Comparison of ENCODE assay signal across 9 cellular contexts in the genomic region with DNA sequence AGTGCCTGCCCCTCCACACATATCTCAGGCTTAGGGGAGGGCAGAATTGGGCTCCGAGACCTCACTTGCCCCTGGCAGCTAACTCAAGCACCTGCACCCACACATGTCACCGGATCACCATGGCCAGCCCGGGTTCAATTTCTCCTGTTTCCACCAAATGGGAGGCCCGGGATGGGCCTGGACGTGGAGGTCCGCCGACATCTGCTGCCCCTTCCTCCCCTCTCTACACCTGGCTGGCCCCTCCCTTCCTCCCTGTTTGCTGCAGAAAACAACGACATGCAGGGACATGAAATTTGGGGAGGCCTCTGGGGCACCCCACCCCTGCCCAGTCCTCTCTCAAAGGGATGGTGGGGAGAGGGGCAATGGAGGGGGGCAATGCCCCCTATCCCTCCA. TPM values are rescaled to one million over a fixed set of nuclear protein-coding genes. Genes with fewer than 3 reads are reported as not detected.
DNase-seq lines count a peak whose midpoint lies in the region; ATAC-seq, FAIRE-seq and TF ChIP-seq lines count a peak whose summit lies in the region.
"Had no signal": no experiment of that assay in that cellular context is flagged by ENCODE, and none has a peak within 500 bp of the region (broad histone marks: within the 10 kb centered on the region; RNA-seq: fewer than 3 reads in every experiment).

No MANE protein-coding gene starts in this region.

- intact Hi-C loops in HepG2 (cut with micrococcal nuclease; ENCODE audit: unreplicated experiment) = no loop called here

- H3K4me3 ChIP-seq in astrocyte (ENCODE audit: insufficient read depth, low read depth, low read length) = peak overlapping the region; percentile 77
- peak overlapping the region; percentile 79 to 83 (median 82) for H3K4me3 ChIP-seq in HepG2 (replicated peaks in 1 of 3; ENCODE audit: insufficient read depth in 1 of 3, low read depth in 2 of 3, low read length in 3 of 3)
- peak overlapping the region; percentile 96 for H3K4me3 ChIP-seq in thymus (ENCODE audit: low read length)

- in situ Hi-C loops in HepG2 (cut with HindIII; ENCODE audit: extremely low pct_ligation_motif_present, low pct_unique_long_range_greater_than_20kb) = no loop called here

- H3K9ac ChIP-seq in astrocyte (ENCODE audit: low read length) (peak overlapping the region; percentile 91), HepG2 (ENCODE audit: insufficient read depth, low read depth, low read length) (peak overlapping the region; percentile 75)

- POLR2A ChIA-PET in HepG2 (lab: Yijun Ruan, JAX) = interaction anchor here (1.2 to 1.4 kb wide), 2 partner anchors 9 to 13 kb away, joined by 3 read pairs; no protein-coding TSS in a partner anchor

- no peaks in the 10 kb centered on the region for H3K9me3 Mint-ChIP-seq in activated CD8-positive, alpha-beta memory T cell treated with anti-CD3 and anti-CD28 coated beads, Interleukin-2, amount 10 ng/mL, durations not matched to agents 7 days and 5 days (ENCODE audit: low read depth)
- H3K9me3 Mint-ChIP-seq in astrocyte (ENCODE audit: unreplicated experiment) = no peaks in the 10 kb centered on the region

- H3K4me3 Mint-ChIP-seq in activated CD8-positive, alpha-beta memory T cell treated with anti-CD3 and anti-CD28 coated beads, Interleukin-2, amount 10 ng/mL, durations not matched to agents 7 days and 5 days = peak overlapping the region; percentile 95
- peak overlapping the region; percentile 91 for H3K4me3 Mint-ChIP-seq in astrocyte (ENCODE audit: unreplicated experiment)

- no peak for TF ChIP-seq RAD21 in HepG2 (CRISPR knock-in tag; IDR thresholded peaks at IDR 0.05)

- H3K27me3 Mint-ChIP-seq in activated CD8-positive, alpha-beta memory T cell treated with anti-CD3 and anti-CD28 coated beads, Interleukin-2, amount 10 ng/mL, durations not matched to agents 7 days and 5 days = no peaks in the 10 kb centered on the region
- H3K27me3 Mint-ChIP-seq in astrocyte (ENCODE audit: low read depth, unreplicated experiment) = no peaks in the 10 kb centered on the region

- H3K9me3 ChIP-seq in astrocyte (ENCODE audit: insufficient read depth, low read depth, low read length) (no peaks in the 10 kb centered on the region), HepG2 (ENCODE audit: low read length) (no peaks in the 10 kb centered on the region), thymus (ENCODE audit: control insufficient read depth) (no peaks in the 10 kb centered on the region)

- TF ChIP-seq CTCF in astrocyte (IDR thresholded peaks at IDR 0.05; ENCODE audit: insufficient read depth, low read depth, low read length) (no peak), HepG2 (CRISPR knock-in tag; IDR thresholded peaks at IDR 0.05) (no peak)

- H3K4me1 ChIP-seq in astrocyte (ENCODE audit: insufficient read depth, low read length) (peaks cover 23% of the 10 kb centered on the region), HepG2 (ENCODE audit: insufficient read depth, low read length) (peaks cover 15% of the 10 kb centered on the region), thymus (ENCODE audit: control insufficient read depth, insufficient read depth, low read length) (peaks cover 20% of the 10 kb centered on the region)

- H3K79me2 ChIP-seq in astrocyte (ENCODE audit: insufficient read depth, low read length) (peaks cover 31% of the 10 kb centered on the region), HepG2 (ENCODE audit: insufficient read depth, low read length) (peaks cover 20% of the 10 kb centered on the region)

- no peak for DNase-seq in activated CD8-positive, alpha-beta memory T cell treated with anti-CD3 and anti-CD28 coated beads, Interleukin-2, amount 10 ng/mL, durations not matched to agents 7 days and 5 days
- no peak for DNase-seq in activated CD8-positive, alpha-beta memory T cell treated with anti-CD3 and anti-CD28 coated beads, Interleukin-2, amount 50 U/mL, for 48 hours
- DNase-seq in astrocyte (ENCODE audit: low read depth) = no peak
- no peak for DNase-seq in HepG2 (ENCODE audit: low spot score)
- DNase-seq in COR-L47 (lab: John Stamatoyannopoulos, UW) = no peak
- no peak for DNase-seq in AG20443 (ENCODE audit: low spot score)
- no peak for DNase-seq in OCI-M2 (lab: John Stamatoyannopoulos, UW; ENCODE audit: unreplicated experiment)
- DNase-seq: NCI-H2081 treated with DMSO at 0.1 percent for 48 hours had no signal

- no peak for TF ChIP-seq POLR2A in HepG2 (IDR thresholded peaks at IDR 0.05; ENCODE audit: insufficient read depth in 1 of 2, low read depth in 2 of 2, low read length in 2 of 2)

- H4K20me1 ChIP-seq in astrocyte (ENCODE audit: insufficient read depth, low read length) = peaks cover 14% of the 10 kb centered on the region
- H4K20me1 ChIP-seq in HepG2 (ENCODE audit: insufficient read depth, low read length) = no peaks in the 10 kb centered on the region

- TF ChIP-seq EP300 in HepG2 (IDR thresholded peaks at IDR 0.05; ENCODE audit: low read depth in 2 of 2, low read length in 2 of 2) (no peak), HepG2 (CRISPR knock-in tag; IDR thresholded peaks at IDR 0.05; ENCODE audit: borderline replicate concordance) (no peak)

- peaks cover 35% of the 10 kb centered on the region for H3K4me1 Mint-ChIP-seq in activated CD8-positive, alpha-beta memory T cell treated with anti-CD3 and anti-CD28 coated beads, Interleukin-2, amount 10 ng/mL, durations not matched to agents 7 days and 5 days
- H3K4me1 Mint-ChIP-seq in astrocyte (ENCODE audit: low read depth, unreplicated experiment) = peaks cover 7% of the 10 kb centered on the region

- H2AFZ ChIP-seq in astrocyte (ENCODE audit: low read depth, low read length) (no peak overlapping the region), HepG2 (ENCODE audit: low read length) (no peak overlapping the region)

- ATAC-seq in activated CD8-positive, alpha-beta memory T cell treated with anti-CD3 and anti-CD28 coated beads, Interleukin-2, amount 10 ng/mL, durations not matched to agents 7 days and 5 days = no peak
- ATAC-seq in HepG2 = no peak

- H3K4me2 ChIP-seq in astrocyte (ENCODE audit: low read length) (peak overlapping the region; percentile 100), HepG2 (ENCODE audit: low read depth, low read length) (peak overlapping the region; percentile 96)

- CTCF ChIA-PET in activated CD8-positive, alpha-beta memory T cell treated with anti-CD3 and anti-CD28 coated beads, Interleukin-2, amount 10 ng/mL, durations not matched to agents 7 days and 5 days (lab: Charles Lee) = interaction anchor here (0.8 to 5.6 kb wide), 7 partner anchors 12 to 126 kb away, joined by 3 to 55 read pairs (median 6); partner anchors contain the start of gene DACT3
- CTCF ChIA-PET in HepG2 (lab: Yijun Ruan, JAX; ENCODE audit: low intra/inter-chr PET ratio, low total read pairs) = no interaction called here

- WGBS in HepG2 (ENCODE audit: low lambda C conversion rate) = 0% methylated on average over 5 of the region's 8 CpGs
- WGBS in thymus = 4% methylated on average over 8 of the region's 8 CpGs

- BruUV-seq in HepG2 (replicated peaks; lab: Mats Ljungman, UMichigan) = TSS peak; percentile 38

- H3K27me3 ChIP-seq in astrocyte (ENCODE audit: insufficient read depth, low read length) (no peaks in the 10 kb centered on the region), HepG2 (ENCODE audit: control insufficient read depth in 1 of 2, insufficient read depth in 2 of 2, low read length in 2 of 2) (no peaks in the 10 kb centered on the region; a peak in 1 of 5 replicates), thymus (ENCODE audit: control insufficient read depth, insufficient read depth) (no peaks in the 10 kb centered on the region)

- peak overlapping the region; percentile 72 for H3K27ac ChIP-seq in astrocyte (ENCODE audit: low read depth, low read length)
- peak overlapping the region; percentile 69 for H3K27ac ChIP-seq in HepG2 (ENCODE audit: extremely low read length, insufficient read depth, low read length)
- peak overlapping the region; percentile 64 for H3K27ac ChIP-seq in thymus (ENCODE audit: low read depth)

- H3K27ac Mint-ChIP-seq in activated CD8-positive, alpha-beta memory T cell treated with anti-CD3 and anti-CD28 coated beads, Interleukin-2, amount 10 ng/mL, durations not matched to agents 7 days and 5 days = peak overlapping the region; percentile 96
- H3K27ac Mint-ChIP-seq in astrocyte (ENCODE audit: unreplicated experiment) = peak overlapping the region; percentile 53

- FAIRE-seq in astrocyte (lab: Jason Lieb, UNC) (no peak), HepG2 (lab: Jason Lieb, UNC) (no peak)

- peaks cover 2% of the 10 kb centered on the region for H3K36me3 ChIP-seq in astrocyte (ENCODE audit: insufficient read depth, low read length)
- peaks cover 0 to 2% of the 10 kb centered on the region in 2 experiments; a peak in 2 of 5 replicates for H3K36me3 ChIP-seq in HepG2 (replicated peaks in 1 of 2; ENCODE audit: control insufficient read depth in 1 of 2, insufficient read depth in 2 of 2, low read length in 2 of 2)
- peaks cover 29% of the 10 kb centered on the region for H3K36me3 ChIP-seq in thymus (ENCODE audit: control insufficient read depth, insufficient read depth)

- H3K36me3 Mint-ChIP-seq in activated CD8-positive, alpha-beta memory T cell treated with anti-CD3 and anti-CD28 coated beads, Interleukin-2, amount 10 ng/mL, durations not matched to agents 7 days and 5 days = peaks cover 37% of the 10 kb centered on the region
- H3K36me3 Mint-ChIP-seq in astrocyte (ENCODE audit: low read depth, unreplicated experiment) = peaks cover 4% of the 10 kb centered on the region

RNA-seq across cellular contexts. Expression of gene PRKD2, which starts 1.3 kb away (rescaled TPM):
- 100 to 1,000 TPM; 147 to 187 TPM for total RNA-seq in activated CD8-positive, alpha-beta memory T cell treated with anti-CD3 and anti-CD28 coated beads, Interleukin-2, amount 10 ng/mL, durations not matched to agents 7 days and 5 days
- total RNA-seq in astrocyte = 45.8 and 54.6 TPM in 2 replicates
- total RNA-seq in HepG2 (2016; rRNA removed; fragmentation: Illumina TruSeq; extraction: Trizol) = 6.7 and 13.2 TPM in 2 replicates
- total RNA-seq in HepG2 (2016; cell fraction: cytosol; rRNA removed; fragmentation: Illumina TruSeq; extraction: Trizol; ENCODE audit: low read depth) = 3.7 and 5.6 TPM in 2 replicates
- 7.7 and 10.7 TPM in 2 replicates for total RNA-seq in HepG2 (2016; cell fraction: insoluble cytoplasmic fraction; rRNA removed; fragmentation: Illumina TruSeq; extraction: Trizol)
- total RNA-seq in HepG2 (2016; cell fraction: membrane; rRNA removed; fragmentation: Illumina TruSeq; extraction: Trizol) = 10.7 and 11.6 TPM in 2 replicates
- total RNA-seq in HepG2 (2016; cell fraction: nucleus; rRNA removed; fragmentation: Illumina TruSeq; extraction: Trizol) = 9.5 and 12.7 TPM in 2 replicates
- 7.3 and 9.2 TPM in 2 replicates for polyA plus RNA-seq in HepG2 (2011; rRNA removed)
- 5.7 and 8.3 TPM in 2 replicates for polyA plus RNA-seq in HepG2 (2011; cell fraction: cytosol; rRNA removed)
- polyA plus RNA-seq in HepG2 (2011; cell fraction: nucleus; rRNA removed) = 19.6 and 26.3 TPM in 2 replicates
- polyA plus RNA-seq in HepG2 (2012) = 12.3 and 18.9 TPM in 2 replicates
- 4.2 and 4.7 TPM in 2 replicates for polyA plus RNA-seq in HepG2 (2016; cell fraction: cytosol; fragmentation: Illumina TruSeq; extraction: Trizol; ENCODE audit: low read depth)
- 12.5 and 12.9 TPM in 2 replicates for polyA plus RNA-seq in HepG2 (2016; cell fraction: insoluble cytoplasmic fraction; fragmentation: Illumina TruSeq; extraction: Trizol; ENCODE audit: low read depth)
- 6.8 and 7.6 TPM in 2 replicates for polyA plus RNA-seq in HepG2 (2016; cell fraction: membrane; fragmentation: Illumina TruSeq; extraction: Trizol; ENCODE audit: low read depth)
- polyA plus RNA-seq in HepG2 (2016; cell fraction: nucleus; fragmentation: Illumina TruSeq; extraction: Trizol; ENCODE audit: insufficient read depth, low read depth) = 26.1 and 27.2 TPM in 2 replicates
- polyA minus RNA-seq in HepG2 (2011; rRNA and poly(A)+ RNA removed; ENCODE audit: low replicate concordance) = 10.6 and 14.4 TPM in 2 replicates
- 8.2 and 11.7 TPM in 2 replicates for polyA minus RNA-seq in HepG2 (2011; cell fraction: cytosol; rRNA and poly(A)+ RNA removed)
- 9.1 TPM in 2 replicates for polyA minus RNA-seq in HepG2 (2011; cell fraction: nucleus; rRNA and poly(A)+ RNA removed)
- 109 TPM for polyA plus RNA-seq in thymus

RNA-seq across cellular contexts. Expression of gene FKRP, which starts 30.2 kb away (rescaled TPM):
- total RNA-seq in activated CD8-positive, alpha-beta memory T cell treated with anti-CD3 and anti-CD28 coated beads, Interleukin-2, amount 10 ng/mL, durations not matched to agents 7 days and 5 days = 10 to 100 TPM; 16.3 to 17.7 TPM
- total RNA-seq in astrocyte (25.1 and 28.1 TPM in 2 replicates), HepG2 (2016; rRNA removed; fragmentation: Illumina TruSeq; extraction: Trizol) (4.0 and 9.8 TPM in 2 replicates)
- 1.2 and 1.9 TPM in 2 replicates for total RNA-seq in HepG2 (2016; cell fraction: cytosol; rRNA removed; fragmentation: Illumina TruSeq; extraction: Trizol; ENCODE audit: low read depth)
- 3.4 and 11.2 TPM in 2 replicates for total RNA-seq in HepG2 (2016; cell fraction: insoluble cytoplasmic fraction; rRNA removed; fragmentation: Illumina TruSeq; extraction: Trizol)
- total RNA-seq in HepG2 (2016; cell fraction: membrane; rRNA removed; fragmentation: Illumina TruSeq; extraction: Trizol) = 3.6 and 3.7 TPM in 2 replicates
- 11.2 and 11.6 TPM in 2 replicates for total RNA-seq in HepG2 (2016; cell fraction: nucleus; rRNA removed; fragmentation: Illumina TruSeq; extraction: Trizol)
- polyA plus RNA-seq in HepG2 (2011; rRNA removed) (7.3 and 9.2 TPM in 2 replicates), thymus (13.5 TPM)
- polyA plus RNA-seq in HepG2 (2011; cell fraction: cytosol; rRNA removed) = 7.8 and 9.7 TPM in 2 replicates
- 27.5 and 33.9 TPM in 2 replicates for polyA plus RNA-seq in HepG2 (2011; cell fraction: nucleus; rRNA removed)
- polyA plus RNA-seq in HepG2 (2012) = 12.4 and 17.0 TPM in 2 replicates
- polyA plus RNA-seq in HepG2 (2016; cell fraction: cytosol; fragmentation: Illumina TruSeq; extraction: Trizol; ENCODE audit: low read depth) = 0.63 and 1.3 TPM in 2 replicates
- polyA plus RNA-seq in HepG2 (2016; cell fraction: insoluble cytoplasmic fraction; fragmentation: Illumina TruSeq; extraction: Trizol; ENCODE audit: low read depth) = 5.1 TPM in 2 replicates
- 1.7 and 2.3 TPM in 2 replicates for polyA plus RNA-seq in HepG2 (2016; cell fraction: membrane; fragmentation: Illumina TruSeq; extraction: Trizol; ENCODE audit: low read depth)
- polyA plus RNA-seq in HepG2 (2016; cell fraction: nucleus; fragmentation: Illumina TruSeq; extraction: Trizol; ENCODE audit: insufficient read depth, low read depth) = 34.8 and 35.7 TPM in 2 replicates
- polyA minus RNA-seq in HepG2 (2011; rRNA and poly(A)+ RNA removed; ENCODE audit: low replicate concordance) = 6.9 and 11.0 TPM in 2 replicates
- 7.5 and 8.8 TPM in 2 replicates for polyA minus RNA-seq in HepG2 (2011; cell fraction: cytosol; rRNA and poly(A)+ RNA removed)
- 10.3 and 11.5 TPM in 2 replicates for polyA minus RNA-seq in HepG2 (2011; cell fraction: nucleus; rRNA and poly(A)+ RNA removed)

RNA-seq across cellular contexts. Expression of gene STRN4, which starts 30.6 kb away (rescaled TPM):
- 10 to 100 TPM; 93.0 to 95.8 TPM for total RNA-seq in activated CD8-positive, alpha-beta memory T cell treated with anti-CD3 and anti-CD28 coated beads, Interleukin-2, amount 10 ng/mL, durations not matched to agents 7 days and 5 days
- total RNA-seq in astrocyte = 75.0 and 80.8 TPM in 2 replicates
- total RNA-seq in HepG2 (2016; rRNA removed; fragmentation: Illumina TruSeq; extraction: Trizol) = 32.2 and 43.1 TPM in 2 replicates
- total RNA-seq in HepG2 (2016; cell fraction: cytosol; rRNA removed; fragmentation: Illumina TruSeq; extraction: Trizol; ENCODE audit: low read depth) = 13.6 and 15.4 TPM in 2 replicates
- 25.7 and 41.7 TPM in 2 replicates for total RNA-seq in HepG2 (2016; cell fraction: insoluble cytoplasmic fraction; rRNA removed; fragmentation: Illumina TruSeq; extraction: Trizol)
- total RNA-seq in HepG2 (2016; cell fraction: membrane; rRNA removed; fragmentation: Illumina TruSeq; extraction: Trizol) = 30.2 and 30.9 TPM in 2 replicates
- 30.6 and 31.6 TPM in 2 replicates for total RNA-seq in HepG2 (2016; cell fraction: nucleus; rRNA removed; fragmentation: Illumina TruSeq; extraction: Trizol)
- polyA plus RNA-seq in HepG2 (2011; rRNA removed) = 57.3 and 80.7 TPM in 2 replicates
- polyA plus RNA-seq in HepG2 (2011; cell fraction: cytosol; rRNA removed) = 34.2 and 64.8 TPM in 2 replicates
- 266 and 313 TPM in 2 replicates for polyA plus RNA-seq in HepG2 (2011; cell fraction: nucleus; rRNA removed)
- 35.6 and 48.5 TPM in 2 replicates for polyA plus RNA-seq in HepG2 (2012)
- polyA plus RNA-seq in HepG2 (2016; cell fraction: cytosol; fragmentation: Illumina TruSeq; extraction: Trizol; ENCODE audit: low read depth) = 8.5 and 9.3 TPM in 2 replicates
- 34.1 and 37.8 TPM in 2 replicates for polyA plus RNA-seq in HepG2 (2016; cell fraction: insoluble cytoplasmic fraction; fragmentation: Illumina TruSeq; extraction: Trizol; ENCODE audit: low read depth)
- 21.1 and 23.2 TPM in 2 replicates for polyA plus RNA-seq in HepG2 (2016; cell fraction: membrane; fragmentation: Illumina TruSeq; extraction: Trizol; ENCODE audit: low read depth)
- polyA plus RNA-seq in HepG2 (2016; cell fraction: nucleus; fragmentation: Illumina TruSeq; extraction: Trizol; ENCODE audit: insufficient read depth, low read depth) = 78.0 and 78.1 TPM in 2 replicates
- 47.8 and 141 TPM in 2 replicates for polyA minus RNA-seq in HepG2 (2011; rRNA and poly(A)+ RNA removed; ENCODE audit: low replicate concordance)
- 30.6 and 39.4 TPM in 2 replicates for polyA minus RNA-seq in HepG2 (2011; cell fraction: cytosol; rRNA and poly(A)+ RNA removed)
- polyA minus RNA-seq in HepG2 (2011; cell fraction: nucleus; rRNA and poly(A)+ RNA removed) = 37.0 and 47.4 TPM in 2 replicates
- 38.7 TPM for polyA plus RNA-seq in thymus

RNA-seq across cellular contexts. Expression of gene DACT3, which starts 54.6 kb away (rescaled TPM):
- 1 to 10 TPM in 1 of 2 experiments, under 1 TPM in 1; 0.12 to 1.2 TPM for total RNA-seq in activated CD8-positive, alpha-beta memory T cell treated with anti-CD3 and anti-CD28 coated beads, Interleukin-2, amount 10 ng/mL, durations not matched to agents 7 days and 5 days
- total RNA-seq in astrocyte = 19.8 and 27.7 TPM in 2 replicates
- total RNA-seq in HepG2 (2016; rRNA removed; fragmentation: Illumina TruSeq; extraction: Trizol) = 0.04 TPM in 1 of 2 replicates, not detected in the other
- 0.09 and 0.10 TPM in 2 replicates for total RNA-seq in HepG2 (2016; cell fraction: cytosol; rRNA removed; fragmentation: Illumina TruSeq; extraction: Trizol; ENCODE audit: low read depth)
- 0.04 TPM in 1 of 2 replicates, not detected in the other for total RNA-seq in HepG2 (2016; cell fraction: insoluble cytoplasmic fraction; rRNA removed; fragmentation: Illumina TruSeq; extraction: Trizol)
- total RNA-seq in HepG2 (2016; cell fraction: membrane; rRNA removed; fragmentation: Illumina TruSeq; extraction: Trizol) = not detected in 2 replicates
- not detected in 2 replicates for total RNA-seq in HepG2 (2016; cell fraction: nucleus; rRNA removed; fragmentation: Illumina TruSeq; extraction: Trizol)
- polyA plus RNA-seq in HepG2 (2011; rRNA removed) = 0.04 TPM in 1 of 2 replicates, not detected in the other
- polyA plus RNA-seq in HepG2 (2011; cell fraction: cytosol; rRNA removed) = 0.03 TPM in 2 replicates
- not detected in 2 replicates for polyA plus RNA-seq in HepG2 (2011; cell fraction: nucleus; rRNA removed)
- not detected in 2 replicates for polyA plus RNA-seq in HepG2 (2012)
- 0.07 TPM in 1 of 2 replicates, not detected in the other for polyA plus RNA-seq in HepG2 (2016; cell fraction: cytosol; fragmentation: Illumina TruSeq; extraction: Trizol; ENCODE audit: low read depth)
- not detected in 2 replicates for polyA plus RNA-seq in HepG2 (2016; cell fraction: insoluble cytoplasmic fraction; fragmentation: Illumina TruSeq; extraction: Trizol; ENCODE audit: low read depth)
- not detected in 2 replicates for polyA plus RNA-seq in HepG2 (2016; cell fraction: membrane; fragmentation: Illumina TruSeq; extraction: Trizol; ENCODE audit: low read depth)
- polyA plus RNA-seq in HepG2 (2016; cell fraction: nucleus; fragmentation: Illumina TruSeq; extraction: Trizol; ENCODE audit: insufficient read depth, low read depth) = 0.16 TPM in 1 of 2 replicates, not detected in the other
- 0.09 TPM in 1 of 2 replicates, not detected in the other for polyA minus RNA-seq in HepG2 (2011; rRNA and poly(A)+ RNA removed; ENCODE audit: low replicate concordance)
- not detected in 2 replicates for polyA minus RNA-seq in HepG2 (2011; cell fraction: cytosol; rRNA and poly(A)+ RNA removed)
- not detected in 2 replicates for polyA minus RNA-seq in HepG2 (2011; cell fraction: nucleus; rRNA and poly(A)+ RNA removed)
- 3.4 TPM for polyA plus RNA-seq in thymus
